In the genomic region with DNA sequence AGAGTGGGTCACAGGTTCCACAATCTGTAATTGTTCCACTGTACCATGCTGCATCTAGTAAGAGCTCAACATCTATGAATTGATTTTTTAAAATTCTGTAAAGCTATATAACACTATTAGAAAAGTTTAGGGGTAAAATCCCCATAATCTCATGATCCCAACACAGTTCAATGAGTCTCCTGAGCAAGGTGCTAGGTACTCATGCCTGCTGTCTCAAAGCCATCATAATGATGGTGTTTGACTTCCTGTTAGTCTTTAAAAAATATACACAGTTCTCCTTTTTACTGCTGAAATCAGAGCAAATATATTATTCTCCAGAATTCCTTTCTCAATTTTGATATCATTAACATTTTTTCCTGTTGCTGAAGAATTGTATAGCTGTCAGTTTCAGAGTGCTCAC, we compare ENCODE assay signal across 23 cellular contexts.
"Had no signal": no experiment of that assay in that cellular context is flagged by ENCODE, and none has a peak within 500 bp of the region (broad histone marks: within the 10 kb centered on the region; RNA-seq: fewer than 3 reads in every experiment).

No MANE protein-coding gene starts in this region.

- H3K27me3 Mint-ChIP-seq: activated CD4-positive, alpha-beta T cell treated with anti-CD3 and anti-CD28 coated beads, Interleukin-2, amount 10 ng/mL, durations not matched to agents 7 days and 5 days; activated naive CD8-positive, alpha-beta T cell treated with anti-CD3 and anti-CD28 coated beads, Interleukin-2, amount 10 ng/mL, durations not matched to agents 7 days and 5 days; natural killer cell treated with Interleukin-12 subunit alpha and Interleukin-12 subunit beta and Interleukin-15 and Interleukin-18, amount 100 ng/mL, for 72 hours; stimulated activated naive CD8-positive, alpha-beta T cell treated with anti-CD3 and anti-CD28 coated beads, Interleukin-15, amount 100 ng/mL, for 72 hours had no signal

- ATAC-seq: activated CD4-positive, CD25-positive, alpha-beta regulatory T cell treated with anti-CD3 and anti-CD28 coated beads, Interleukin-2, amount 50 U/mL, for 24 hours; activated CD8-positive, alpha-beta T cell treated with anti-CD3 and anti-CD28 coated beads, Interleukin-2, amount 10 ng/mL, durations not matched to agents 7 days and 5 days; left lung; natural killer cell treated with Interleukin-12 subunit alpha and Interleukin-12 subunit beta and Interleukin-15 and Interleukin-18, amount 100 ng/mL, for 72 hours; stimulated activated naive CD8-positive, alpha-beta T cell treated with anti-CD3 and anti-CD28 coated beads, Interleukin-15, amount 100 ng/mL, for 72 hours; upper lobe of right lung had no signal

- H3K9me3 ChIP-seq: colonic mucosa, left lung, neutrophil, upper lobe of right lung had no signal

- DNase-seq: activated CD4-positive, alpha-beta T cell treated with anti-CD3 and anti-CD28 coated beads, Interleukin-2, amount 10 ng/mL, durations not matched to agents 7 days and 5 days; activated CD8-positive, alpha-beta T cell treated with anti-CD3 and anti-CD28 coated beads, Interleukin-2, amount 10 ng/mL, durations not matched to agents 7 days and 5 days; activated naive CD4-positive, alpha-beta T cell treated with Interleukin-2 at 50 U/mL for 16 hours; activated naive CD8-positive, alpha-beta T cell treated with anti-CD3 and anti-CD28 coated beads, Interleukin-2, amount 10 ng/mL, durations not matched to agents 7 days and 5 days; activated T-cell treated with anti-CD3 and anti-CD28 coated beads, Interleukin-2, amount 50 U/mL, for 24 hours; amygdala; caudate nucleus; colonic mucosa; erythroblast; head of caudate nucleus; left lung; retina; stimulated activated CD4-positive, alpha-beta T cell treated with anti-CD3 and anti-CD28 coated beads, Interleukin-15, amount 100 ng/mL, for 24 hours; stimulated activated CD4-positive, alpha-beta T cell treated with anti-CD3 and anti-CD28 coated beads, Interleukin-2, amount 100 ng/mL, for 48 hours; stimulated activated naive CD8-positive, alpha-beta T cell treated with anti-CD3 and anti-CD28 coated beads, Interleukin-15, amount 100 ng/mL, for 72 hours; upper lobe of right lung had no signal

- H3K36me3 Mint-ChIP-seq: natural killer cell treated with Interleukin-12 subunit alpha and Interleukin-12 subunit beta and Interleukin-15 and Interleukin-18, amount 100 ng/mL, for 72 hours had no signal

- FAIRE-seq: endometrium, frontal cortex had no signal

- H3K27ac Mint-ChIP-seq: activated CD4-positive, alpha-beta T cell treated with anti-CD3 and anti-CD28 coated beads, Interleukin-2, amount 10 ng/mL, durations not matched to agents 7 days and 5 days; activated CD8-positive, alpha-beta T cell treated with anti-CD3 and anti-CD28 coated beads, Interleukin-2, amount 10 ng/mL, durations not matched to agents 7 days and 5 days; activated naive CD8-positive, alpha-beta T cell treated with anti-CD3 and anti-CD28 coated beads, Interleukin-2, amount 10 ng/mL, durations not matched to agents 7 days and 5 days; activated T-cell treated with anti-CD3 and anti-CD28 coated beads, Interleukin-2, amount 50 U/mL, for 24 hours; activated T-helper 2 cell treated with anti-CD3 and anti-CD28 coated beads, Interferon-gamma antibody, Interleukin-2, Interleukin-4, amounts not matched to agents 10 μg/mL and 5 μg/mL and 100 μg/mL, durations not matched to agents 14 hours and 24 hours and 36 hours; natural killer cell treated with Interleukin-12 subunit alpha and Interleukin-12 subunit beta and Interleukin-15 and Interleukin-18, amount 100 ng/mL, for 72 hours; stimulated activated naive CD8-positive, alpha-beta T cell treated with anti-CD3 and anti-CD28 coated beads, Interleukin-15, amount 100 ng/mL, for 72 hours had no signal

- H3K4me3 ChIP-seq: colonic mucosa, left lung, skin epidermis, upper lobe of right lung had no signal

- H3K9me3 Mint-ChIP-seq: activated CD4-positive, alpha-beta T cell treated with anti-CD3 and anti-CD28 coated beads, Interleukin-2, amount 10 ng/mL, durations not matched to agents 7 days and 5 days; activated naive CD8-positive, alpha-beta T cell treated with anti-CD3 and anti-CD28 coated beads, Interleukin-2, amount 10 ng/mL, durations not matched to agents 7 days and 5 days; activated T-cell treated with anti-CD3 and anti-CD28 coated beads, Interleukin-2, amount 50 U/mL, for 24 hours; activated T-helper 2 cell treated with anti-CD3 and anti-CD28 coated beads, Interferon-gamma antibody, Interleukin-2, Interleukin-4, amounts not matched to agents 10 μg/mL and 5 μg/mL and 100 μg/mL, durations not matched to agents 14 hours and 24 hours and 36 hours; natural killer cell treated with Interleukin-12 subunit alpha and Interleukin-12 subunit beta and Interleukin-15 and Interleukin-18, amount 100 ng/mL, for 72 hours; stimulated activated naive CD8-positive, alpha-beta T cell treated with anti-CD3 and anti-CD28 coated beads, Interleukin-15, amount 100 ng/mL, for 72 hours had no signal

- H3K27me3 ChIP-seq: colonic mucosa, left lung, neutrophil, upper lobe of right lung had no signal

- H3K4me1 ChIP-seq: colonic mucosa, upper lobe of right lung had no signal

- H3K4me3 Mint-ChIP-seq: activated CD4-positive, alpha-beta T cell treated with anti-CD3 and anti-CD28 coated beads, Interleukin-2, amount 10 ng/mL, durations not matched to agents 7 days and 5 days; activated CD8-positive, alpha-beta T cell treated with anti-CD3 and anti-CD28 coated beads, Interleukin-2, amount 10 ng/mL, durations not matched to agents 7 days and 5 days; activated naive CD8-positive, alpha-beta T cell treated with anti-CD3 and anti-CD28 coated beads, Interleukin-2, amount 10 ng/mL, durations not matched to agents 7 days and 5 days; activated T-cell treated with anti-CD3 and anti-CD28 coated beads, Interleukin-2, amount 50 U/mL, for 24 hours; natural killer cell treated with Interleukin-12 subunit alpha and Interleukin-12 subunit beta and Interleukin-15 and Interleukin-18, amount 100 ng/mL, for 72 hours; stimulated activated naive CD8-positive, alpha-beta T cell treated with anti-CD3 and anti-CD28 coated beads, Interleukin-15, amount 100 ng/mL, for 72 hours had no signal

- H3K36me3 ChIP-seq: colonic mucosa, left lung, neutrophil, upper lobe of right lung had no signal

- H3K27ac ChIP-seq: neutrophil, upper lobe of right lung had no signal
